ENCODE assay signal across 8 cellular contexts in genomic region chr14:51396222-51396815, GRCh38.
DNase-seq lines count a peak whose midpoint lies in the region; ATAC-seq and TF ChIP-seq lines count a peak whose summit lies in the region.

No MANE protein-coding gene starts in this region.

- H3K4me1 ChIP-seq in psoas muscle (peaks cover 27% of the 10 kb centered on the region), A673 (ENCODE audit: insufficient read depth, low read length, poor library complexity, severe bottlenecking) (no peaks in the 10 kb centered on the region)

- POLR2A ChIA-PET in BJ (lab: Charles Lee): interaction anchor here (0.7 kb wide), 1 partner anchor 208 kb away, joined by 4 read pairs; no protein-coding TSS in a partner anchor
- POLR2A ChIA-PET in RWPE1 (lab: Yijun Ruan, JAX; ENCODE audit: low non-redundant PET): interaction anchor here (0.6 kb wide), 1 partner anchor 91 kb away, joined by 3 read pairs; no protein-coding TSS in a partner anchor
- POLR2A ChIA-PET in A673 (lab: Charles Lee; ENCODE audit: low non-redundant PET): no interaction called here

- H3K4me3 ChIP-seq in BJ (ENCODE audit: low read depth, low read length) (no peak overlapping the region), psoas muscle (no peak overlapping the region), A673 (ENCODE audit: low read depth, low read length, poor library complexity, severe bottlenecking) (no peak overlapping the region)

- H3K9me3 ChIP-seq in psoas muscle (no peaks in the 10 kb centered on the region), A673 (ENCODE audit: low read depth, low read length, poor library complexity, severe bottlenecking) (no peaks in the 10 kb centered on the region)

- no peaks in the 10 kb centered on the region for H3K27me3 ChIP-seq in BJ (ENCODE audit: control insufficient read depth, insufficient read depth, low read length)
- H3K27me3 ChIP-seq in psoas muscle (ENCODE audit: insufficient read depth in 3 of 3, low read length in 2 of 3): no peaks in the 10 kb centered on the region
- H3K27me3 ChIP-seq in A673 (replicated peaks; ENCODE audit: insufficient read depth, low read depth, low read length, poor library complexity): no peaks in the 10 kb centered on the region

- intact Hi-C loops in psoas muscle (cut with DNase I): no loop called here
- intact Hi-C loops in A673 (cut with micrococcal nuclease; ENCODE audit: unreplicated experiment): no loop called here

- TF ChIP-seq CTCF in BJ (IDR thresholded peaks at IDR 0.05; ENCODE audit: insufficient read depth, low read depth, low read length) (no peak), RWPE1 (conservative IDR thresholded peaks at IDR 0.05; ENCODE audit: low read depth) (no peak), psoas muscle (IDR thresholded peaks at IDR 0.05) (no peak), A673 (conservative IDR thresholded peaks at IDR 0.05; ENCODE audit: low read depth, low read length) (no peak)

- 34 to 45% (median 39%) methylated on average over 11 of the region's 11 CpGs for WGBS in psoas muscle, 3 donors

- BruUV-seq in A673 (replicated peaks; lab: Mats Ljungman, UMichigan): no TSS peak

- H3K27ac ChIP-seq in RWPE1 (peak overlapping the region; percentile 98), psoas muscle (peak overlapping the region; percentile 60), A673 (ENCODE audit: low read depth, low read length, poor library complexity, severe bottlenecking) (no peak overlapping the region)

- ATAC-seq in psoas muscle: peak; percentile 41 to 71 (median 66)
- no peak for ATAC-seq in HG02884 (IDR thresholded peaks at IDR 0.05; ENCODE audit: unreplicated experiment)
- ATAC-seq in GM21526 (IDR thresholded peaks at IDR 0.05; ENCODE audit: low FRiP score, unreplicated experiment): no peak

- CTCF ChIA-PET in BJ (lab: Yijun Ruan, JAX) (interaction anchor here (0.9 to 1.2 kb wide), 2 partner anchors 18 to 64 kb away, joined by 3 to 4 read pairs; no protein-coding TSS in a partner anchor), RWPE1 (lab: Yijun Ruan, JAX) (interaction anchor here (1.0 kb wide), 1 partner anchor 9 kb away, joined by 3 read pairs; no protein-coding TSS in a partner anchor), A673 (lab: Charles Lee) (no interaction called here)

- H3K36me3 ChIP-seq in BJ (ENCODE audit: control insufficient read depth, insufficient read depth, low read length): no peaks in the 10 kb centered on the region
- H3K36me3 ChIP-seq in psoas muscle (ENCODE audit: insufficient read depth in 1 of 2, low read depth in 1 of 2): no peaks in the 10 kb centered on the region
- H3K36me3 ChIP-seq in A673 (ENCODE audit: insufficient read depth, low read length, poor library complexity, severe bottlenecking): no peaks in the 10 kb centered on the region

- DNase-seq in BJ (ENCODE audit: low read depth): peak; percentile 96
- DNase-seq in RWPE1 (ENCODE audit: low spot score): peak; percentile 73
- DNase-seq in fibroblast of peridontal ligament (ENCODE audit: extremely low read depth): peak; percentile 92
- peak in 1 of 2 donors; percentile 66 for DNase-seq in psoas muscle
- no peak for DNase-seq in NCI-H345 treated with DMSO at 0.1 percent for 48 hours (lab: John Stamatoyannopoulos, UW; ENCODE audit: unreplicated experiment)
- DNase-seq in A673 (ENCODE audit: low spot score): no peak

Comparison
In these comparisons a context has a peak if more than half of its experiments do, and no peak if none do; other contexts are left out.
1. DNase-seq: peak in BJ (single experiment), RWPE1 (single experiment) and fibroblast of peridontal ligament (single experiment); none in NCI-H345 treated with DMSO at 0.1 percent for 48 hours (single experiment) and A673 (single experiment).
2. ATAC-seq: peak in psoas muscle (4 of 4); none in HG02884 (single experiment) and GM21526 (single experiment).